31 cellular contexts compared by ENCODE assay signal in the genomic region with DNA sequence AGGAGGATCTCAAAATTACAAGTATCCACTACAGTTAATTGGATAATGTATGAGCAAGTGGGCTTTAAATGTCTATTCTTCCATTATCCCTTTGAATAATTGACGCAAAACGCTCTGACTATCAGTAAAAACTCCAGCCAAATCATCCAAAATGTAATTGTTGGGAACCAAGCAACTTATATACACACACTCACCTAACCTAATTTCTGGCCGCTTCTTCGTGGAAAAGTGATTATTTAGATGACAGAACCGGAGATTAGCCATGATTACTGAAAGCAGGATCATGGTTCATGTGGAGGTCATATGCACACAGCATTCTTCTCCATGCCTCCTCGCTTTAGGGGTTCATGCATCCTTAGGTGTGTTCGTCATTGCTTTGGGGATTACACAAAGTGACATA.
"Had no signal": no experiment of that assay in that cellular context is flagged by ENCODE, and none has a peak within 500 bp of the region (broad histone marks: within the 10 kb centered on the region; RNA-seq: fewer than 3 reads in every experiment).

No MANE protein-coding gene starts in this region.

- H3K36me3 Mint-ChIP-seq: activated CD4-positive, alpha-beta memory T cell treated with anti-CD3 and anti-CD28 coated beads for 36 hours; naive B cell; stimulated activated memory B cell treated with anti-CD40 and anti-IgM and Interleukin-4, amounts not matched to agents 10 μg/mL and 1 μg/mL and 100 μg/mL, for 72 hours; type B pancreatic cell had no signal

- FAIRE-seq: astrocyte, keratinocyte, small intestine had no signal

- H3K27me3 Mint-ChIP-seq: activated CD4-positive, alpha-beta memory T cell treated with anti-CD3 and anti-CD28 coated beads for 36 hours; activated CD4-positive, alpha-beta T cell treated with anti-CD3 and anti-CD28 coated beads, Interleukin-2, amount 10 ng/mL, durations not matched to agents 24 days and 14 days; activated T-cell treated with anti-CD3 and anti-CD28 coated beads, Interleukin-2, amount 50 U/mL, for 24 hours; activated T-helper 17 cell treated with anti-CD3 and anti-CD28 coated beads, Interleukin-2, amount 50 U/mL, for 72 hours; effector memory CD8-positive, alpha-beta T cell; naive B cell; progenitor cell of endocrine pancreas; stimulated activated memory B cell treated with anti-CD40 and anti-IgM and Interleukin-4, amounts not matched to agents 10 μg/mL and 1 μg/mL and 100 μg/mL, for 72 hours; stimulated activated naive CD8-positive, alpha-beta T cell treated with anti-CD3 and anti-CD28 coated beads, Interleukin-15, amount 100 ng/mL, for 72 hours; type B pancreatic cell had no signal

- H3K4me1 Mint-ChIP-seq: activated CD4-positive, alpha-beta T cell treated with anti-CD3 and anti-CD28 coated beads, Interleukin-2, amount 10 ng/mL, durations not matched to agents 24 days and 14 days; activated T-helper 17 cell treated with anti-CD3 and anti-CD28 coated beads, Interleukin-2, amount 50 U/mL, for 72 hours; naive B cell; stimulated activated memory B cell treated with anti-CD40 and anti-IgM and Interleukin-4, amounts not matched to agents 10 μg/mL and 1 μg/mL and 100 μg/mL, for 72 hours; stimulated activated naive CD8-positive, alpha-beta T cell treated with anti-CD3 and anti-CD28 coated beads, Interleukin-15, amount 100 ng/mL, for 72 hours had no signal

- H3K27ac Mint-ChIP-seq: activated CD4-positive, alpha-beta memory T cell treated with anti-CD3 and anti-CD28 coated beads for 36 hours; activated CD4-positive, alpha-beta T cell treated with anti-CD3 and anti-CD28 coated beads, Interleukin-2, amount 10 ng/mL, durations not matched to agents 24 days and 14 days; activated T-cell treated with anti-CD3 and anti-CD28 coated beads, Interleukin-2, amount 50 U/mL, for 24 hours; activated T-helper 17 cell treated with anti-CD3 and anti-CD28 coated beads, Interleukin-2, amount 50 U/mL, for 72 hours; effector memory CD8-positive, alpha-beta T cell; naive B cell; progenitor cell of endocrine pancreas; stimulated activated memory B cell treated with anti-CD40 and anti-IgM and Interleukin-4, amounts not matched to agents 10 μg/mL and 1 μg/mL and 100 μg/mL, for 72 hours; stimulated activated naive CD8-positive, alpha-beta T cell treated with anti-CD3 and anti-CD28 coated beads, Interleukin-15, amount 100 ng/mL, for 72 hours; type B pancreatic cell had no signal

- H3K4me3 Mint-ChIP-seq: activated CD4-positive, alpha-beta memory T cell treated with anti-CD3 and anti-CD28 coated beads for 36 hours; activated CD4-positive, alpha-beta T cell treated with anti-CD3 and anti-CD28 coated beads, Interleukin-2, amount 10 ng/mL, durations not matched to agents 24 days and 14 days; activated T-cell treated with anti-CD3 and anti-CD28 coated beads, Interleukin-2, amount 50 U/mL, for 24 hours; activated T-helper 17 cell treated with anti-CD3 and anti-CD28 coated beads, Interleukin-2, amount 50 U/mL, for 72 hours; effector memory CD8-positive, alpha-beta T cell; naive B cell; stimulated activated memory B cell treated with anti-CD40 and anti-IgM and Interleukin-4, amounts not matched to agents 10 μg/mL and 1 μg/mL and 100 μg/mL, for 72 hours; stimulated activated naive CD8-positive, alpha-beta T cell treated with anti-CD3 and anti-CD28 coated beads, Interleukin-15, amount 100 ng/mL, for 72 hours; type B pancreatic cell had no signal

- DNase-seq: activated CD4-positive, alpha-beta memory T cell treated with anti-CD3 and anti-CD28 coated beads for 36 hours; activated CD4-positive, alpha-beta T cell treated with anti-CD3 and anti-CD28 coated beads, Interleukin-2, amount 10 ng/mL, durations not matched to agents 24 days and 14 days; activated CD4-positive, CD25-positive, alpha-beta regulatory T cell treated with anti-CD3 and anti-CD28 coated beads, Interleukin-2, amount 50 U/mL, for 72 hours; activated CD8-positive, alpha-beta memory T cell treated with anti-CD3 and anti-CD28 coated beads, Interleukin-2, amount 50 U/mL, for 48 hours; activated gamma-delta T cell treated with Interleukin-2 at 50 U/mL for 16 hours; activated naive CD4-positive, alpha-beta T cell treated with anti-CD3 and anti-CD28 coated beads, Interleukin-2, amount 50 U/mL, for 16 hours; activated T-cell treated with anti-CD3 and anti-CD28 coated beads, Interleukin-2, amount 50 U/mL, for 24 hours; amniotic stem cell; brain microvascular endothelial cell; caudate nucleus; cortex of kidney; effector memory CD8-positive, alpha-beta T cell; erythroblast; left cardiac atrium; left ventricle myocardium superior; naive B cell; ovary; sigmoid colon; small intestine; stimulated activated CD4-positive, alpha-beta T cell treated with anti-CD3 and anti-CD28 coated beads, Interleukin-4, amount 100 ng/mL, for 4 hours; stimulated activated CD8-positive, alpha-beta memory T cell treated with anti-CD3 and anti-CD28 coated beads, Interleukin-4, amount 100 ng/mL, for 48 hours; stimulated activated naive CD8-positive, alpha-beta T cell treated with anti-CD3 and anti-CD28 coated beads, Interleukin-15, amount 100 ng/mL, for 72 hours; substantia nigra; uterus had no signal

- ATAC-seq: activated T-helper 17 cell treated with anti-CD3 and anti-CD28 coated beads, Interleukin-2, amount 50 U/mL, for 72 hours; effector memory CD8-positive, alpha-beta T cell; gastroesophageal sphincter; left cardiac atrium; left ventricle myocardium superior; stimulated activated memory B cell treated with anti-CD40 and anti-IgM and Interleukin-4, amounts not matched to agents 10 μg/mL and 1 μg/mL and 100 μg/mL, for 72 hours; stimulated activated naive CD8-positive, alpha-beta T cell treated with anti-CD3 and anti-CD28 coated beads, Interleukin-15, amount 100 ng/mL, for 72 hours had no signal

- H3K9me3 Mint-ChIP-seq: activated CD4-positive, alpha-beta memory T cell treated with anti-CD3 and anti-CD28 coated beads for 36 hours; stimulated activated memory B cell treated with anti-CD40 and anti-IgM and Interleukin-4, amounts not matched to agents 10 μg/mL and 1 μg/mL and 100 μg/mL, for 72 hours had no signal
